31 cellular contexts compared by ENCODE assay signal in the genomic region with DNA sequence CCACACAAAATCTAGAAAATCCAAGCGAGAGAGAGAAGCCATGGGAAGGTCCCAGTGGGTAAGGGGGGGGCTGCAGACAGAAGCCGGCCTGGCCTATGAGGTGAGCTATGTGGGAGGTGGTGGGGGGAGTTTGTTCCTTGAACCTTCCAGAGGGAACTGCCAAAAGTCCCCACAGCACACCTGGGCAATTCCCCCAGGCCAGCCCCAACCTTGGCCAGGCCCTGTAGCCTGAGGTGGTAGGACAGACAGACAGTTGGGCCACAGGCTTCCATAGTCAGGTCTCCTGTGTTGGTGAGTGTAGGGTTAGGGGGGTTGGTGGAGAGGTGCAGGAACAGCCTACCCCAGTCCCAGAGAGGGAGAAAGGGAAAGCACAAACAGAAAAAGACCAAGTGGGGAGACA. TPM values are rescaled to one million over a fixed set of nuclear protein-coding genes. Genes with fewer than 3 reads are reported as not detected.
"Had no signal": no experiment of that assay in that cellular context is flagged by ENCODE, and none has a peak within 500 bp of the region (broad histone marks: within the 10 kb centered on the region; RNA-seq: fewer than 3 reads in every experiment).

No MANE protein-coding gene starts in this region.

- DNase-seq: colonic mucosa; cortex of kidney; effector CD8-positive, alpha-beta T cell; effector memory CD8-positive, alpha-beta T cell; endodermal cell; erythroblast; esophagus squamous epithelium; foreskin fibroblast; foreskin melanocyte; gastrocnemius medialis; glutamatergic neuron; head of caudate nucleus; heart right ventricle; hippocampal formation; immature natural killer cell; left cardiac atrium; left ventricle myocardium superior; mesenchymal stem cell had no signal

- H3K4me3 ChIP-seq: colonic mucosa, esophagus squamous epithelium, gastrocnemius medialis, heart right ventricle, left lung, lower lobe of right lung, mucosa of descending colon had no signal

- FAIRE-seq: endometrium, islet of Langerhans, keratinocyte had no signal

- ATAC-seq: effector memory CD8-positive, alpha-beta T cell; esophagus mucosa; lower lobe of right lung had no signal

- H3K36me3 ChIP-seq: colonic mucosa, esophagus squamous epithelium, gastrocnemius medialis, heart right ventricle, left lung, lower lobe of right lung had no signal

- H3K9me3 ChIP-seq: colonic mucosa, esophagus squamous epithelium, gastrocnemius medialis, heart right ventricle, left lung, lower lobe of right lung, mucosa of descending colon had no signal

- H3K4me1 ChIP-seq: gastrocnemius medialis, lower lobe of right lung had no signal

- H3K27ac ChIP-seq: colonic mucosa, epithelial cell of prostate, esophagus squamous epithelium, gastrocnemius medialis, heart right ventricle, left lung, lower lobe of right lung had no signal

- H3K27me3 ChIP-seq: colonic mucosa, gastrocnemius medialis, left lung had no signal

RNA-seq across cellular contexts. Expression of a gene that starts 39.0 kb away (rescaled TPM):
- total RNA-seq: colonic mucosa, dermis microvascular lymphatic vessel endothelial cell, esophagus mucosa, esophagus squamous epithelium, left lung, lower lobe of right lung, lung microvascular endothelial cell, mesenteric fat pad, myocyte had no signal
- polyA plus RNA-seq: immature natural killer cell had no signal

RNA-seq across cellular contexts. Expression of a gene that starts 55.9 kb away (rescaled TPM):
- total RNA-seq: dermis microvascular lymphatic vessel endothelial cell, glomerular endothelial cell, lung microvascular endothelial cell, myocyte had no signal
